ENCODE assay signal across 2 cellular contexts in genomic region chr1:180257028-180257386, GRCh38.
TF ChIP-seq lines count a peak whose summit lies in the region.

No MANE protein-coding gene starts in this region.

TF ChIP-seq in HEK293, 187 proteins besides CTCF, POLR2A, EP300 and RAD21:
- TF ChIP-seq, protein P1, sequence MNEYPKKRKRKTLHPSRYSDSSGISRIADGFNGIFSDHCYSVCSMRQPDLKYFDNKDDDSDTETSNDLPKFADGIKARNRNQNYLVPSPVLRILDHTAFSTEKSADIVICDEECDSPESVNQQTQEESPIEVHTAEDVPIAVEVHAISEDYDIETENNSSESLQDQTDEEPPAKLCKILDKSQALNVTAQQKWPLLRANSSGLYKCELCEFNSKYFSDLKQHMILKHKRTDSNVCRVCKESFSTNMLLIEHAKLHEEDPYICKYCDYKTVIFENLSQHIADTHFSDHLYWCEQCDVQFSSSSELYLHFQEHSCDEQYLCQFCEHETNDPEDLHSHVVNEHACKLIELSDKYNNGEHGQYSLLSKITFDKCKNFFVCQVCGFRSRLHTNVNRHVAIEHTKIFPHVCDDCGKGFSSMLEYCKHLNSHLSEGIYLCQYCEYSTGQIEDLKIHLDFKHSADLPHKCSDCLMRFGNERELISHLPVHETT (tag by site-specific recombination; IDR thresholded peaks at IDR 0.05), result no peak
- TF ChIP-seq ZNF426 (tag by site-specific recombination; IDR thresholded peaks at IDR 0.05) (no peak), PRDM1 (tag by site-specific recombination; IDR thresholded peaks at IDR 0.05) (no peak), ZNF292 (tag by site-specific recombination; IDR thresholded peaks at IDR 0.05; ENCODE audit: borderline replicate concordance, low read depth) (no peak), ZNF341 (tag by site-specific recombination; IDR thresholded peaks at IDR 0.05; ENCODE audit: low read depth) (0 out of 2 replicates have a peak, but pooled peaks have one; percentile 2), ZNF416 (tag by site-specific recombination; IDR thresholded peaks at IDR 0.05) (no peak), ZNF521 (tag by site-specific recombination; IDR thresholded peaks at IDR 0.05) (no peak)

TF ChIP-seq in WTC11, 78 proteins besides CTCF, POLR2A, EP300 and RAD21 (continued from another document):
- TF ChIP-seq, protein P2, sequence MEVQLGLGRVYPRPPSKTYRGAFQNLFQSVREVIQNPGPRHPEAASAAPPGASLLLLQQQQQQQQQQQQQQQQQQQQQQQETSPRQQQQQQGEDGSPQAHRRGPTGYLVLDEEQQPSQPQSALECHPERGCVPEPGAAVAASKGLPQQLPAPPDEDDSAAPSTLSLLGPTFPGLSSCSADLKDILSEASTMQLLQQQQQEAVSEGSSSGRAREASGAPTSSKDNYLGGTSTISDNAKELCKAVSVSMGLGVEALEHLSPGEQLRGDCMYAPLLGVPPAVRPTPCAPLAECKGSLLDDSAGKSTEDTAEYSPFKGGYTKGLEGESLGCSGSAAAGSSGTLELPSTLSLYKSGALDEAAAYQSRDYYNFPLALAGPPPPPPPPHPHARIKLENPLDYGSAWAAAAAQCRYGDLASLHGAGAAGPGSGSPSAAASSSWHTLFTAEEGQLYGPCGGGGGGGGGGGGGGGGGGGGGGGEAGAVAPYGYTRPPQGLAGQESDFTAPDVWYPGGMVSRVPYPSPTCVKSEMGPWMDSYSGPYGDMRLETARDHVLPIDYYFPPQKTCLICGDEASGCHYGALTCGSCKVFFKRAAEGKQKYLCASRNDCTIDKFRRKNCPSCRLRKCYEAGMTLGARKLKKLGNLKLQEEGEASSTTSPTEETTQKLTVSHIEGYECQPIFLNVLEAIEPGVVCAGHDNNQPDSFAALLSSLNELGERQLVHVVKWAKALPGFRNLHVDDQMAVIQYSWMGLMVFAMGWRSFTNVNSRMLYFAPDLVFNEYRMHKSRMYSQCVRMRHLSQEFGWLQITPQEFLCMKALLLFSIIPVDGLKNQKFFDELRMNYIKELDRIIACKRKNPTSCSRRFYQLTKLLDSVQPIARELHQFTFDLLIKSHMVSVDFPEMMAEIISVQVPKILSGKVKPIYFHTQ (CRISPR knock-in tag; IDR thresholded peaks at IDR 0.05), result no peak
- TF ChIP-seq RORB (CRISPR knock-in tag; IDR thresholded peaks at IDR 0.05) (no peak), ETV6 (CRISPR knock-in tag; IDR thresholded peaks at IDR 0.05) (no peak), ZNF263 (CRISPR knock-in tag; IDR thresholded peaks at IDR 0.05; ENCODE audit: low read depth) (no peak), SOX15 (CRISPR knock-in tag; IDR thresholded peaks at IDR 0.05) (no peak), ATF1 (CRISPR knock-in tag; IDR thresholded peaks at IDR 0.05) (no peak), KAT7 (CRISPR knock-in tag; IDR thresholded peaks at IDR 0.05; ENCODE audit: borderline replicate concordance) (no peak), GTF2I (CRISPR knock-in tag; conservative IDR thresholded peaks at IDR 0.05) (no peak), ZNF317 (CRISPR knock-in tag; IDR thresholded peaks at IDR 0.05; ENCODE audit: borderline replicate concordance, low read depth) (no peak)
- TF ChIP-seq, protein P3, sequence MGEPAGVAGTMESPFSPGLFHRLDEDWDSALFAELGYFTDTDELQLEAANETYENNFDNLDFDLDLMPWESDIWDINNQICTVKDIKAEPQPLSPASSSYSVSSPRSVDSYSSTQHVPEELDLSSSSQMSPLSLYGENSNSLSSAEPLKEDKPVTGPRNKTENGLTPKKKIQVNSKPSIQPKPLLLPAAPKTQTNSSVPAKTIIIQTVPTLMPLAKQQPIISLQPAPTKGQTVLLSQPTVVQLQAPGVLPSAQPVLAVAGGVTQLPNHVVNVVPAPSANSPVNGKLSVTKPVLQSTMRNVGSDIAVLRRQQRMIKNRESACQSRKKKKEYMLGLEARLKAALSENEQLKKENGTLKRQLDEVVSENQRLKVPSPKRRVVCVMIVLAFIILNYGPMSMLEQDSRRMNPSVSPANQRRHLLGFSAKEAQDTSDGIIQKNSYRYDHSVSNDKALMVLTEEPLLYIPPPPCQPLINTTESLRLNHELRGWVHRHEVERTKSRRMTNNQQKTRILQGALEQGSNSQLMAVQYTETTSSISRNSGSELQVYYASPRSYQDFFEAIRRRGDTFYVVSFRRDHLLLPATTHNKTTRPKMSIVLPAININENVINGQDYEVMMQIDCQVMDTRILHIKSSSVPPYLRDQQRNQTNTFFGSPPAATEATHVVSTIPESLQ (CRISPR knock-in tag; IDR thresholded peaks at IDR 0.05), result no peak
